17 cellular contexts compared by ENCODE assay signal in genomic region chr4:114103908-114104307, GRCh38.
"Had no signal": no experiment of that assay in that cellular context is flagged by ENCODE, and none has a peak within 500 bp of the region (broad histone marks: within the 10 kb centered on the region; RNA-seq: fewer than 3 reads in every experiment).

No MANE protein-coding gene starts in this region.

- H3K79me2 ChIP-seq: parathyroid adenoma had no signal

- H3K9ac ChIP-seq: parathyroid adenoma had no signal

- H3K27ac ChIP-seq: foreskin keratinocyte, parathyroid adenoma had no signal

- H3K4me1 ChIP-seq: breast epithelium, foreskin keratinocyte, parathyroid adenoma had no signal

- H3K9me3 Mint-ChIP-seq: activated CD4-positive, alpha-beta memory T cell treated with anti-CD3 and anti-CD28 coated beads for 36 hours; activated naive CD8-positive, alpha-beta T cell treated with anti-CD3 and anti-CD28 coated beads, Interleukin-2, amount 10 ng/mL, durations not matched to agents 7 days and 5 days; activated T-cell treated with anti-CD3 and anti-CD28 coated beads, Interleukin-2, amount 50 U/mL, for 4 hours; endodermal cell; naive B cell; type B pancreatic cell had no signal

- H3K4me3 Mint-ChIP-seq: activated CD4-positive, alpha-beta memory T cell treated with anti-CD3 and anti-CD28 coated beads for 36 hours; activated naive CD8-positive, alpha-beta T cell treated with anti-CD3 and anti-CD28 coated beads, Interleukin-2, amount 10 ng/mL, durations not matched to agents 7 days and 5 days; activated T-cell treated with anti-CD3 and anti-CD28 coated beads, Interleukin-2, amount 50 U/mL, for 4 hours; endodermal cell; naive B cell; type B pancreatic cell had no signal

- H3K9me3 ChIP-seq: breast epithelium had no signal

- ATAC-seq: activated T-cell treated with anti-CD3 and anti-CD28 coated beads, Interleukin-2, amount 50 U/mL, for 4 hours; esophagus mucosa; left cardiac atrium had no signal

- H3K27me3 ChIP-seq: breast epithelium, foreskin keratinocyte had no signal

- DNase-seq: activated CD4-positive, alpha-beta memory T cell treated with anti-CD3 and anti-CD28 coated beads for 36 hours; activated CD4-positive, alpha-beta T cell treated with anti-CD3 and anti-CD28 coated beads for 1 hour; activated naive CD8-positive, alpha-beta T cell treated with anti-CD3 and anti-CD28 coated beads, Interleukin-2, amount 10 ng/mL, durations not matched to agents 7 days and 5 days; activated T-cell treated with anti-CD3 and anti-CD28 coated beads, Interleukin-2, amount 50 U/mL, for 4 hours; anterior cingulate cortex; dermis blood vessel endothelial cell; endodermal cell; foreskin keratinocyte; left cardiac atrium; naive B cell; stimulated activated CD4-positive, alpha-beta T cell treated with anti-CD3 and anti-CD28 coated beads, Interleukin-2, amount 100 ng/mL, for 48 hours; stimulated activated naive CD4-positive, alpha-beta T cell treated with Interleukin-2 at 50 U/mL for 16 hours had no signal

- H2AFZ ChIP-seq: parathyroid adenoma had no signal

- H3K36me3 Mint-ChIP-seq: activated CD4-positive, alpha-beta memory T cell treated with anti-CD3 and anti-CD28 coated beads for 36 hours; naive B cell; type B pancreatic cell had no signal

- H3K36me3 ChIP-seq: breast epithelium had no signal

- H3K4me1 Mint-ChIP-seq: endodermal cell, naive B cell had no signal

- H3K4me3 ChIP-seq: breast epithelium, lung had no signal

- H3K27ac Mint-ChIP-seq: activated CD4-positive, alpha-beta memory T cell treated with anti-CD3 and anti-CD28 coated beads for 36 hours; activated naive CD8-positive, alpha-beta T cell treated with anti-CD3 and anti-CD28 coated beads, Interleukin-2, amount 10 ng/mL, durations not matched to agents 7 days and 5 days; endodermal cell; naive B cell; type B pancreatic cell had no signal
